ENCODE assay signal across 1 cellular context in genomic region chr11:77993902-77994301, GRCh38.
TF ChIP-seq lines count a peak whose summit lies in the region.

No MANE protein-coding gene starts in this region.

TF ChIP-seq in GM12878, 131 proteins besides CTCF, POLR2A, EP300 and RAD21 (continued from another document):
- TF ChIP-seq E2F4 (IDR thresholded peaks at IDR 0.05; ENCODE audit: low read depth, low read length) (no peak), MYC (IDR thresholded peaks at IDR 0.05; ENCODE audit: insufficient read depth, insufficient read length, insufficient replicate concordance, low read length, severe bottlenecking) (no peak), PAX8 (IDR thresholded peaks at IDR 0.05) (no peak), MAX (IDR thresholded peaks at IDR 0.05; ENCODE audit: low read depth, low read length) (no peak), MEF2A (IDR thresholded peaks at IDR 0.05; ENCODE audit: insufficient read depth, low read depth, low read length) (no peak)
